Comparison of ENCODE assay signal across 10 cellular contexts in genomic region chr16:15509593-15510520, GRCh38.
DNase-seq lines count a peak whose midpoint lies in the region; ATAC-seq, FAIRE-seq and TF ChIP-seq lines count a peak whose summit lies in the region.
"Had no signal": no experiment of that assay in that cellular context is flagged by ENCODE, and none has a peak within 500 bp of the region (broad histone marks: within the 10 kb centered on the region; RNA-seq: fewer than 3 reads in every experiment).

No MANE protein-coding gene starts in this region.

- H3K27ac Mint-ChIP-seq in activated T-helper 2 cell treated with anti-CD3 and anti-CD28 coated beads, Interferon-gamma antibody, Interleukin-2, Interleukin-4, amounts not matched to agents 10 μg/mL and 5 μg/mL and 100 μg/mL, durations not matched to agents 14 hours and 24 hours and 36 hours = peak overlapping the region; percentile 80

- H3K23ac ChIP-seq in IMR-90 (ENCODE audit: low read depth, low read length) = peak overlapping the region; percentile 42; the same call in 1 of the 2 replicates

- H3K14ac ChIP-seq in IMR-90 (replicated peaks; ENCODE audit: low read depth, low read length) = peak overlapping the region; percentile 69

- H2BK5ac ChIP-seq in IMR-90 (ENCODE audit: low read depth, low read length, poor library complexity, severe bottlenecking) = no peak overlapping the region

- DNase-seq in D721Med (ENCODE audit: insufficient read length, low spot score) = no peak
- DNase-seq in IMR-90 = peak; percentile 60
- DNase-seq in activated T-helper 2 cell treated with anti-CD3 and anti-CD28 coated beads, Interferon-gamma antibody, Interleukin-2, Interleukin-4, amounts not matched to agents 10 μg/mL and 5 μg/mL and 100 μg/mL, durations not matched to agents 14 hours and 24 hours and 36 hours (ENCODE audit: low spot score) = peak; percentile 22
- peak; percentile 27 for DNase-seq in iris pigment epithelial cell (ENCODE audit: low read depth)
- no peak for DNase-seq in SKM-1 (lab: John Stamatoyannopoulos, UW; ENCODE audit: unreplicated experiment)
- no peak for DNase-seq in superior temporal gyrus (ENCODE audit: extremely low spot score)
- DNase-seq: dermis blood vessel endothelial cell, NCI-H1092 treated with DMSO at 0.1 percent for 48 hours had no signal

- H3K4me1 Mint-ChIP-seq in activated T-helper 2 cell treated with anti-CD3 and anti-CD28 coated beads, Interferon-gamma antibody, Interleukin-2, Interleukin-4, amounts not matched to agents 10 μg/mL and 5 μg/mL and 100 μg/mL, durations not matched to agents 14 hours and 24 hours and 36 hours (ENCODE audit: low read depth) = peaks cover 35% of the 10 kb centered on the region

- no peaks in the 10 kb centered on the region for H4K20me1 ChIP-seq in IMR-90 (ENCODE audit: insufficient read depth, low read length)

- peak overlapping the region; percentile 44 for H2AFZ ChIP-seq in IMR-90 (replicated peaks; ENCODE audit: low read length, poor library complexity)

- H4K5ac ChIP-seq in IMR-90 (ENCODE audit: low read depth, low read length) = peak overlapping the region; percentile 24; the same call in 1 of the 2 replicates

- peak overlapping the region; percentile 50 for H4K91ac ChIP-seq in IMR-90 (ENCODE audit: insufficient read depth, low read depth, low read length)

- in situ Hi-C loops in IMR-90 (cut with MboI; ENCODE audit: low sequenced_read_pairs) = loop anchor here (10.0 kb wide), 1 partner anchor 75 kb away; the partner anchor contains the start of gene BMERB1

- no peak for FAIRE-seq in D721Med (lab: Jason Lieb, UNC)

- no peak for TF ChIP-seq POLR2A in IMR-90 (IDR thresholded peaks at IDR 0.05; ENCODE audit: low read depth, low read length)

- peaks cover 12% of the 10 kb centered on the region for H3K4me1 ChIP-seq in IMR-90 (ENCODE audit: control insufficient read depth, insufficient read depth, low read length)

- peak overlapping the region; percentile 72 for H2BK120ac ChIP-seq in IMR-90 (ENCODE audit: low read depth, low read length)

- no peaks in the 10 kb centered on the region for H3K9me3 ChIP-seq in IMR-90 (ENCODE audit: control insufficient read depth, insufficient read depth, low read length)

- no peak overlapping the region for H3K4me3 Mint-ChIP-seq in activated T-helper 2 cell treated with anti-CD3 and anti-CD28 coated beads, Interferon-gamma antibody, Interleukin-2, Interleukin-4, amounts not matched to agents 10 μg/mL and 5 μg/mL and 100 μg/mL, durations not matched to agents 14 hours and 24 hours and 36 hours (ENCODE audit: low read depth)

- H2AK9ac ChIP-seq in IMR-90 (replicated peaks; ENCODE audit: low read depth, low read length, poor library complexity) = peak overlapping the region; percentile 59

- no peak overlapping the region for H3K4me2 ChIP-seq in IMR-90 (ENCODE audit: low read depth, low read length)

- no peak overlapping the region for H3K9ac ChIP-seq in IMR-90 (ENCODE audit: low read depth, low read length)

- peaks cover 3% of the 10 kb centered on the region; the same call in 1 of the 2 replicates for H3K36me3 ChIP-seq in IMR-90 (ENCODE audit: control insufficient read depth, insufficient read depth, low read length)

- no peak overlapping the region for H3K56ac ChIP-seq in IMR-90 (ENCODE audit: extremely low read depth, insufficient read depth, low read length)

- no peaks in the 10 kb centered on the region for H3K9me3 Mint-ChIP-seq in activated T-helper 2 cell treated with anti-CD3 and anti-CD28 coated beads, Interferon-gamma antibody, Interleukin-2, Interleukin-4, amounts not matched to agents 10 μg/mL and 5 μg/mL and 100 μg/mL, durations not matched to agents 14 hours and 24 hours and 36 hours

- H3K27me3 Mint-ChIP-seq in activated T-helper 2 cell treated with anti-CD3 and anti-CD28 coated beads, Interferon-gamma antibody, Interleukin-2, Interleukin-4, amounts not matched to agents 10 μg/mL and 5 μg/mL and 100 μg/mL, durations not matched to agents 14 hours and 24 hours and 36 hours (ENCODE audit: low read depth) = peaks cover 4% of the 10 kb centered on the region

- H3K27me3 ChIP-seq in IMR-90 (ENCODE audit: control insufficient read depth, insufficient read depth, low read length) = no peaks in the 10 kb centered on the region

- no peaks in the 10 kb centered on the region for H3K36me3 Mint-ChIP-seq in activated T-helper 2 cell treated with anti-CD3 and anti-CD28 coated beads, Interferon-gamma antibody, Interleukin-2, Interleukin-4, amounts not matched to agents 10 μg/mL and 5 μg/mL and 100 μg/mL, durations not matched to agents 14 hours and 24 hours and 36 hours (ENCODE audit: low read depth)

- H3K27ac ChIP-seq in IMR-90 (ENCODE audit: insufficient read depth, low read length) = peak overlapping the region; percentile 32; the same call in 1 of the 2 replicates
- H3K27ac ChIP-seq: VCaP had no signal

- no TSS peak for BruUV-seq in IMR-90 (replicated peaks; lab: Mats Ljungman, UMichigan)

- TF ChIP-seq CTCF in D721Med (IDR thresholded peaks at IDR 0.05; ENCODE audit: insufficient read depth, missing control alignments) (peak; percentile 23), IMR-90 (conservative IDR thresholded peaks at IDR 0.05; ENCODE audit: low read depth, low read length) (no peak; the same call in 1 of the 2 replicates)

- TF ChIP-seq RAD21 in IMR-90 (IDR thresholded peaks at IDR 0.05; ENCODE audit: low read length) = peak; percentile 45

- peak overlapping the region; percentile 2 to 63; a peak in 1 of 4 replicates for H4K8ac ChIP-seq in IMR-90 (ENCODE audit: low read depth in 2 of 2, low read length in 2 of 2)

- CTCF ChIA-PET in IMR-90 (lab: Yijun Ruan, JAX) = interaction anchor here (0.7 kb wide), 1 partner anchor 82 kb away, joined by 3 read pairs; no protein-coding TSS in a partner anchor

- H3K4ac ChIP-seq in IMR-90 (ENCODE audit: low read depth, low read length) = peak overlapping the region; percentile 80

- peak; percentile 53 for ATAC-seq in IMR-90 (ENCODE audit: low read depth)
- no peak for ATAC-seq in HG02938 (IDR thresholded peaks at IDR 0.05; ENCODE audit: unreplicated experiment)

- WGBS in IMR-90 (ENCODE audit: extremely low coverage in 2 of 2, insufficient read length in 1 of 2), 2 experiments = 86% methylated on average over 1 of the region's 19 CpGs; no CpG with 5 or more reads in 1 of the 2 experiments

- H2BK15ac ChIP-seq in IMR-90 (ENCODE audit: low read depth, low read length) = peak overlapping the region; percentile 76; the same call in 1 of the 3 replicates

- POLR2A ChIA-PET in IMR-90 (lab: Charles Lee; ENCODE audit: unreplicated experiment) = interaction anchor here (0.5 kb wide), 1 partner anchor 883 kb away, joined by 3 read pairs; no protein-coding TSS in a partner anchor

- no peak overlapping the region for H3K4me3 ChIP-seq in IMR-90 (ENCODE audit: insufficient read depth, low read depth, low read length)

- peaks cover 9% of the 10 kb centered on the region; the same call in 1 of the 2 replicates for H3K9me1 ChIP-seq in IMR-90 (ENCODE audit: insufficient read depth, low read length)

- peak overlapping the region; percentile 88 for H2AK5ac ChIP-seq in IMR-90 (ENCODE audit: low read depth, low read length)

- intact Hi-C loops in IMR-90 (cut with micrococcal nuclease) = loop anchor here (5.0 kb wide), 1 partner anchor 83 kb away; no protein-coding TSS in a partner anchor
- intact Hi-C loops in activated T-helper 2 cell treated with anti-CD3 and anti-CD28 coated beads, Interferon-gamma antibody, Interleukin-2, Interleukin-4, amounts not matched to agents 10 μg/mL and 5 μg/mL and 100 μg/mL, durations not matched to agents 14 hours and 24 hours and 36 hours (cut with micrococcal nuclease) = loop anchor here (1.0 to 10.0 kb wide), 3 partner anchors 28 to 85 kb away; no protein-coding TSS in a partner anchor

- peaks cover 26 to 31% of the 10 kb centered on the region in 2 experiments for H3K79me1 ChIP-seq in IMR-90 (ENCODE audit: low read depth in 1 of 2, low read length in 2 of 2)

- peak overlapping the region; percentile 52 for H2BK20ac ChIP-seq in IMR-90 (ENCODE audit: low read depth, low read length)

- no peak overlapping the region for H3K18ac ChIP-seq in IMR-90 (ENCODE audit: low read depth, low read length)

- dilution Hi-C loops in IMR-90 (cut with HindIII; ENCODE audit: low sequenced_read_pairs, unreplicated experiment) = no loop called here

TF ChIP-seq in IMR-90, 13 proteins besides CTCF, POLR2A, EP300 and RAD21:
- TF ChIP-seq NFE2L2 (IDR thresholded peaks at IDR 0.05; ENCODE audit: low read depth, low read length) = no peak
- no peak for TF ChIP-seq BHLHE40 (IDR thresholded peaks at IDR 0.05; ENCODE audit: low read depth, low read length)
- TF ChIP-seq MAFK (IDR thresholded peaks at IDR 0.05; ENCODE audit: low read depth, low read length) = no peak
- TF ChIP-seq MXI1 (IDR thresholded peaks at IDR 0.05; ENCODE audit: borderline replicate concordance, low read depth, low read length) = no peak
- TF ChIP-seq ELK1 (IDR thresholded peaks at IDR 0.05; ENCODE audit: borderline replicate concordance, low read depth, low read length) = no peak
- TF ChIP-seq RCOR1 (IDR thresholded peaks at IDR 0.05; ENCODE audit: insufficient replicate concordance, low read length) = no peak
- no peak for TF ChIP-seq MAZ (IDR thresholded peaks at IDR 0.05; ENCODE audit: borderline replicate concordance, low read depth, low read length)
- TF ChIP-seq CEBPB (IDR thresholded peaks at IDR 0.05; ENCODE audit: low read depth, low read length) = no peak
- TF ChIP-seq CHD1 (IDR thresholded peaks at IDR 0.05; ENCODE audit: low read depth, low read length) = no peak

Comparison
In these comparisons a context has a peak if more than half of its experiments do, and no peak if none do; other contexts are left out.
1. DNase-seq: peak in IMR-90 (single experiment), activated T-helper 2 cell treated with anti-CD3 and anti-CD28 coated beads, Interferon-gamma antibody, Interleukin-2, Interleukin-4, amounts not matched to agents 10 μg/mL and 5 μg/mL and 100 μg/mL, durations not matched to agents 14 hours and 24 hours and 36 hours (single experiment) and iris pigment epithelial cell (single experiment); none in D721Med (single experiment), SKM-1 (single experiment) and superior temporal gyrus (single experiment).